9 cellular contexts compared by ENCODE assay signal in genomic region chr20:36273414-36274247, GRCh38. TPM values are rescaled to one million over a fixed set of nuclear protein-coding genes. Genes with fewer than 3 reads are reported as not detected.
DNase-seq lines count a peak whose midpoint lies in the region; ATAC-seq and TF ChIP-seq lines count a peak whose summit lies in the region.
"Had no signal": no experiment of that assay in that cellular context is flagged by ENCODE, and none has a peak within 500 bp of the region (broad histone marks: within the 10 kb centered on the region; RNA-seq: fewer than 3 reads in every experiment).

No MANE protein-coding gene starts in this region.

- no peaks in the 10 kb centered on the region for H4K20me1 ChIP-seq in DOHH2 (ENCODE audit: control insufficient read depth, insufficient read depth, low read depth, low read length)

- H3K4me1 ChIP-seq in DOHH2 (ENCODE audit: control insufficient read depth, low read length) (no peaks in the 10 kb centered on the region), HEK293 (ENCODE audit: control insufficient read depth, insufficient read depth, low read length) (no peaks in the 10 kb centered on the region), adrenal gland (replicated peaks in 1 of 2) (no peaks in the 10 kb centered on the region), liver (ENCODE audit: control insufficient read depth in 4 of 4, insufficient read depth in 4 of 4, low read length in 3 of 4) (no peaks in the 10 kb centered on the region), prostate gland (replicated peaks) (no peaks in the 10 kb centered on the region)

- CTCF ChIA-PET in HEK293 (lab: Yijun Ruan, JAX): interaction anchor here (0.5 to 1.6 kb wide), 10 partner anchors 15 to 1291 kb away, joined by 3 to 7 read pairs (median 4); no protein-coding TSS in a partner anchor

- no peaks in the 10 kb centered on the region for H3K79me2 ChIP-seq in DOHH2 (ENCODE audit: control insufficient read depth, low read length)

- no peak overlapping the region for H3K4me2 ChIP-seq in DOHH2 (ENCODE audit: low read length)

- peak; percentile 40 for TF ChIP-seq CTCF in DOHH2 (IDR thresholded peaks at IDR 0.05; ENCODE audit: low read depth, low read length, poor library complexity, severe bottlenecking)
- TF ChIP-seq CTCF in HEK293 (tag by site-specific recombination; IDR thresholded peaks at IDR 0.05): peak; percentile 26; the same call in 1 of the 2 replicates
- peak in 4 of 6 experiments; percentile 6 to 32 (median 28) for TF ChIP-seq CTCF in adrenal gland (IDR thresholded peaks at IDR 0.05)
- TF ChIP-seq CTCF in liver (IDR thresholded peaks at IDR 0.05; ENCODE audit: low read depth, low read length, missing input control): peak; percentile 23
- TF ChIP-seq CTCF in prostate gland (IDR thresholded peaks at IDR 0.05): peak in 1 of 4 experiments; percentile 12
- no peak for TF ChIP-seq CTCF in omental fat pad (IDR thresholded peaks at IDR 0.05)

- DNase-seq in adrenal gland: peak in 1 of 7 donors; percentile 57
- no peak for DNase-seq in activated CD8-positive, alpha-beta memory T cell treated with anti-CD3 and anti-CD28 coated beads, Interleukin-2, amount 50 U/mL, for 4 hours
- no peak for DNase-seq in prostate gland (ENCODE audit: low spot score)
- DNase-seq in omental fat pad (ENCODE audit: low spot score): no peak

- H3K9me3 ChIP-seq in DOHH2 (ENCODE audit: control insufficient read depth, insufficient read depth, low read length) (no peaks in the 10 kb centered on the region), HEK293 (ENCODE audit: control insufficient read depth, insufficient read depth, low read depth, low read length) (no peaks in the 10 kb centered on the region), adrenal gland (replicated peaks in 1 of 3) (no peaks in the 10 kb centered on the region), liver (ENCODE audit: control insufficient read depth in 4 of 4, low read length in 3 of 4) (no peaks in the 10 kb centered on the region), prostate gland (no peaks in the 10 kb centered on the region)

- POLR2A ChIA-PET in HEK293 (lab: Yijun Ruan, JAX): no interaction called here

- H3K9ac ChIP-seq in liver (ENCODE audit: low read depth in 1 of 2, low read length in 2 of 2): no peak overlapping the region

- intact Hi-C loops in adrenal gland (cut with DNase I) (no loop called here), prostate gland (cut with DNase I) (loop anchor here (10.0 kb wide), 1 partner anchor 161 kb away; no protein-coding TSS in a partner anchor)

- H3K36me3 ChIP-seq in DOHH2 (ENCODE audit: control insufficient read depth, low read length): no peaks in the 10 kb centered on the region
- H3K36me3 ChIP-seq in HEK293 (ENCODE audit: control insufficient read depth in 2 of 2, insufficient read depth in 1 of 2, low read length in 2 of 2): no peaks in the 10 kb centered on the region
- H3K36me3 ChIP-seq in adrenal gland (replicated peaks in 1 of 2): no peaks in the 10 kb centered on the region
- H3K36me3 ChIP-seq in liver (ENCODE audit: control insufficient read depth in 4 of 4, insufficient read depth in 3 of 4, low read depth in 1 of 4, low read length in 3 of 4): no peaks in the 10 kb centered on the region
- H3K36me3 ChIP-seq in prostate gland: no peaks in the 10 kb centered on the region

- no peaks in the 10 kb centered on the region for H3F3A ChIP-seq in DOHH2 (ENCODE audit: control insufficient read depth, insufficient read depth)

- H3K27ac ChIP-seq in DOHH2 (ENCODE audit: low read depth, low read length) (no peak overlapping the region), HEK293 (ENCODE audit: extremely low read depth, low read depth, low read length) (no peak overlapping the region), adrenal gland (no peak overlapping the region), liver (ENCODE audit: low read depth in 1 of 2, low read length in 2 of 2) (no peak overlapping the region), prostate gland (no peak overlapping the region)

- H3K27me3 ChIP-seq in DOHH2 (ENCODE audit: control insufficient read depth, low read length) (no peaks in the 10 kb centered on the region), adrenal gland (no peaks in the 10 kb centered on the region), liver (ENCODE audit: control insufficient read depth in 4 of 4, insufficient read depth in 4 of 4, low read length in 3 of 4) (peaks cover 0 to 3% (median 0%) of the 10 kb centered on the region in 4 donors), prostate gland (replicated peaks; ENCODE audit: insufficient read depth) (no peaks in the 10 kb centered on the region)

- ATAC-seq in omental fat pad (ENCODE audit: low FRiP score) (no peak), HG03108 (IDR thresholded peaks at IDR 0.05; ENCODE audit: unreplicated experiment) (no peak)
- ATAC-seq: naive thymus-derived CD8-positive, alpha-beta T cell had no signal

- 59 to 70% (median 66%) methylated on average over 12 to 14 of the region's 14 CpGs for whole genome bisulfite sequencing in adrenal gland, 4 donors
- 66% methylated on average over 14 of the region's 14 CpGs for whole genome bisulfite sequencing in liver
- 58% methylated on average over 14 of the region's 14 CpGs for WGBS in prostate gland

- peak; percentile 39 to 52 for TF ChIP-seq RAD21 in liver (IDR thresholded peaks at IDR 0.05)

- no peaks in the 10 kb centered on the region for H3K9me2 ChIP-seq in DOHH2 (replicated peaks; ENCODE audit: control insufficient read depth, low read length)

- no peak for TF ChIP-seq POLR2A in adrenal gland (IDR thresholded peaks at IDR 0.05)
- no peak for TF ChIP-seq POLR2A in prostate gland (IDR thresholded peaks at IDR 0.05)

- H3K4me3 ChIP-seq in DOHH2 (ENCODE audit: low read length) (no peak overlapping the region), HEK293 (ENCODE audit: low read depth, low read length) (no peak overlapping the region), adrenal gland (no peak overlapping the region), liver (ENCODE audit: low read depth in 1 of 3, low read length in 3 of 3) (no peak overlapping the region), prostate gland (no peak overlapping the region)

TF ChIP-seq in HEK293, 187 proteins besides CTCF, POLR2A, EP300 and RAD21 (continues in another document):
- TF ChIP-seq ZNF623 (tag by site-specific recombination; IDR thresholded peaks at IDR 0.05) (peak; percentile 32; the same call in 1 of the 2 replicates), EGR2 (tag by site-specific recombination; IDR thresholded peaks at IDR 0.05; ENCODE audit: low read depth) (no peak), ZNF677 (tag by site-specific recombination; IDR thresholded peaks at IDR 0.05) (no peak), ZFP69B (tag by site-specific recombination; IDR thresholded peaks at IDR 0.05) (no peak), HOXC10 (CRISPR knock-in tag; IDR thresholded peaks at IDR 0.05) (no peak), BCL11A (tag by site-specific recombination; IDR thresholded peaks at IDR 0.05; ENCODE audit: low read depth) (no peak)

TF ChIP-seq in liver, 16 proteins besides CTCF, POLR2A, EP300 and RAD21:
- no peak for TF ChIP-seq FOXA1 (IDR thresholded peaks at IDR 0.05)
- TF ChIP-seq, protein P1, sequence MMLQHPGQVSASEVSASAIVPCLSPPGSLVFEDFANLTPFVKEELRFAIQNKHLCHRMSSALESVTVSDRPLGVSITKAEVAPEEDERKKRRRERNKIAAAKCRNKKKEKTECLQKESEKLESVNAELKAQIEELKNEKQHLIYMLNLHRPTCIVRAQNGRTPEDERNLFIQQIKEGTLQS (IDR thresholded peaks at IDR 0.05): no peak

RNA-seq across cellular contexts. Expression of gene DLGAP4, which starts 32.5 kb away (rescaled TPM):
- 10 to 100 TPM; 37.2 to 90.6 (median 64.0) TPM for total RNA-seq in adrenal gland
- polyA plus RNA-seq in adrenal gland: 10 to 100 TPM; 55.8 to 95.2 (median 79.7) TPM
- total RNA-seq in liver: 10 to 100 TPM in 1 of 2 donors, 1 to 10 TPM in 1; 2.9 to 18.7 TPM
- 10 to 100 TPM in 1 of 2 donors, 1 to 10 TPM in 1; 7.6 to 14.9 TPM for polyA plus RNA-seq in liver
- 100 to 1,000 TPM in 1 of 2 donors, 10 to 100 TPM in 1; 38.0 to 104 TPM for total RNA-seq in prostate gland
- total RNA-seq in omental fat pad: 10 to 100 TPM; 26.0 to 42.6 (median 30.7) TPM

RNA-seq across cellular contexts. Expression of gene AAR2, which starts 37.4 kb away (rescaled TPM):
- total RNA-seq in adrenal gland: 10 to 100 TPM; 26.2 to 44.3 (median 32.6) TPM
- polyA plus RNA-seq in adrenal gland: 10 to 100 TPM; 11.7 to 37.9 (median 17.5) TPM
- 10 to 100 TPM; 14.1 to 17.9 TPM for total RNA-seq in liver
- polyA plus RNA-seq in liver: 10 to 100 TPM; 16.9 to 17.8 TPM
- total RNA-seq in prostate gland: 10 to 100 TPM; 34.7 to 44.6 TPM
- 10 to 100 TPM; 30.8 to 40.5 (median 32.3) TPM for total RNA-seq in omental fat pad

Comparison
In these comparisons a context has a peak if more than half of its experiments do, and no peak if none do; other contexts are left out.
1. CTCF ChIP-seq: peak in DOHH2 (single experiment), HEK293 (single experiment), adrenal gland (4 of 6) and liver (single experiment); none in omental fat pad (0 of 3).